8 cellular contexts compared by ENCODE assay signal in genomic region chr12:89225401-89225800, GRCh38.
A peak's percentile ranks its signal among the peaks of the same experiment; 100 is the strongest.
DNase-seq lines count a peak whose midpoint lies in the region; ATAC-seq, FAIRE-seq and TF ChIP-seq lines count a peak whose summit lies in the region.

No MANE protein-coding gene starts in this region.

- H3K36me3 ChIP-seq in GM12878 (ENCODE audit: control insufficient read depth in 2 of 2, insufficient read depth in 2 of 2, low read length in 1 of 2) (no peaks in the 10 kb centered on the region), suprapubic skin (no peaks in the 10 kb centered on the region)

- no peaks in the 10 kb centered on the region for H4K20me1 ChIP-seq in GM12878 (ENCODE audit: control insufficient read depth, insufficient read depth)

- RAD21 ChIA-PET in GM12878 (lab: Charles Lee; ENCODE audit: unreplicated experiment), result interaction anchor here (0.7 to 1.1 kb wide), 3 partner anchors 58 to 735 kb away, joined by 3 to 5 read pairs (median 3); no protein-coding TSS in a partner anchor

- H3K4me3 Mint-ChIP-seq in T-helper 2 cell treated with Interferon-gamma antibody and Interleukin-4, amounts not matched to agents 5 μg/mL and 100 μg/mL, for 36 hours, result peak overlapping the region; percentile 77
- H3K4me3 Mint-ChIP-seq in natural killer cell, result peak overlapping the region; percentile 56

- peaks cover 66% of the 10 kb centered on the region for H3K4me1 Mint-ChIP-seq in T-helper 2 cell treated with Interferon-gamma antibody and Interleukin-4, amounts not matched to agents 5 μg/mL and 100 μg/mL, for 36 hours (ENCODE audit: low read depth)
- H3K4me1 Mint-ChIP-seq in natural killer cell, result peaks cover 53 to 68% of the 10 kb centered on the region in 2 donors

- no peaks in the 10 kb centered on the region for H3K27me3 ChIP-seq in GM12878 (replicated peaks in 1 of 2; ENCODE audit: control insufficient read depth in 2 of 2, insufficient read depth in 2 of 2, low read length in 1 of 2)
- no peaks in the 10 kb centered on the region for H3K27me3 ChIP-seq in suprapubic skin
- H3K27me3 ChIP-seq in dorsolateral prefrontal cortex, result no peaks in the 10 kb centered on the region

- CTCF ChIA-PET in GM12878 (lab: Yijun Ruan, JAX), result interaction anchor here (0.6 kb wide), 1 partner anchor 297 kb away, joined by 3 read pairs; no protein-coding TSS in a partner anchor

- ATAC-seq in HG02798 (IDR thresholded peaks at IDR 0.05; ENCODE audit: poor library complexity, unreplicated experiment), result peak; percentile 72
- ATAC-seq in GM12878, result peak; percentile 78
- peak; percentile 91 to 95 (median 94) for ATAC-seq in natural killer cell

- no peak for FAIRE-seq in GM12878 (lab: Jason Lieb, UNC)

- peak overlapping the region; percentile 97 for H3K27ac Mint-ChIP-seq in T-helper 2 cell treated with Interferon-gamma antibody and Interleukin-4, amounts not matched to agents 5 μg/mL and 100 μg/mL, for 36 hours
- H3K27ac Mint-ChIP-seq in natural killer cell, result peak overlapping the region; percentile 85 to 89

- intact Hi-C loops in GM12878 (cut with micrococcal nuclease; ENCODE audit: unreplicated experiment), result loop anchor here (10.0 kb wide), 1 partner anchor 299 kb away; the partner anchor contains the start of genes GALNT4 and POC1B
- intact Hi-C loops in natural killer cell (cut with micrococcal nuclease), result loop anchor here (1.0 to 2.0 kb wide), 5 partner anchors 19 to 243 kb away; partner anchors contain the start of gene DUSP6
- intact Hi-C loops in dorsolateral prefrontal cortex (cut with DNase I), result no loop called here

- WGBS in GM12878 (ENCODE audit: insufficient coverage, insufficient replicate concordance, low lambda C conversion rate, missing lambda C conversion rate), result 11% methylated on average over 5 of the region's 5 CpGs
- 41% methylated on average over 5 of the region's 5 CpGs for WGBS in suprapubic skin

- no peak overlapping the region for H3K27ac ChIP-seq in GM12878 (ENCODE audit: control insufficient read depth, insufficient read depth)
- H3K27ac ChIP-seq in suprapubic skin, result peak overlapping the region; percentile 79
- no peak overlapping the region for H3K27ac ChIP-seq in dorsolateral prefrontal cortex

- no peak overlapping the region for H3K9ac ChIP-seq in GM12878 (ENCODE audit: control insufficient read depth, insufficient read depth, low read length)

- no peak for TF ChIP-seq EP300 in GM12878 (IDR thresholded peaks at IDR 0.05; ENCODE audit: borderline replicate concordance in 1 of 2, control insufficient read depth in 1 of 2, low read depth in 2 of 2, low read length in 2 of 2)
- TF ChIP-seq EP300 in suprapubic skin (IDR thresholded peaks at IDR 0.05), result no peak

- H3K4me1 ChIP-seq in GM12878 (ENCODE audit: control insufficient read depth, insufficient read depth, low read length), result no peaks in the 10 kb centered on the region
- peaks cover 36% of the 10 kb centered on the region for H3K4me1 ChIP-seq in suprapubic skin

- H3K9me3 ChIP-seq in GM12878 (replicated peaks; ENCODE audit: control insufficient read depth, insufficient read depth, low read length) (no peaks in the 10 kb centered on the region), suprapubic skin (no peaks in the 10 kb centered on the region)

- POLR2A ChIA-PET in GM12878 (lab: Charles Lee), result no interaction called here

- peaks cover 21% of the 10 kb centered on the region for H3K36me3 Mint-ChIP-seq in T-helper 2 cell treated with Interferon-gamma antibody and Interleukin-4, amounts not matched to agents 5 μg/mL and 100 μg/mL, for 36 hours (ENCODE audit: low read depth)
- no peaks in the 10 kb centered on the region for H3K36me3 Mint-ChIP-seq in natural killer cell

- in situ Hi-C loops in GM12878 (cut with MboI), result no loop called here

- H2AFZ ChIP-seq in GM12878 (ENCODE audit: control insufficient read depth, low read depth, low read length), result no peak overlapping the region

- TF ChIP-seq POLR2A in GM12878 (IDR thresholded peaks at IDR 0.05; ENCODE audit: low read depth, low read length), result no peak
- TF ChIP-seq POLR2A in suprapubic skin (IDR thresholded peaks at IDR 0.05), result no peak

- H3K9me3 Mint-ChIP-seq in T-helper 2 cell treated with Interferon-gamma antibody and Interleukin-4, amounts not matched to agents 5 μg/mL and 100 μg/mL, for 36 hours, result peaks cover 13% of the 10 kb centered on the region
- no peaks in the 10 kb centered on the region for H3K9me3 Mint-ChIP-seq in natural killer cell

- H3K4me2 ChIP-seq in GM12878 (ENCODE audit: control insufficient read depth, insufficient read depth), result no peak overlapping the region

- H3K4me3 ChIP-seq in GM12878 (no peak overlapping the region), suprapubic skin (no peak overlapping the region), dorsolateral prefrontal cortex (no peak overlapping the region)

- TF ChIP-seq CTCF in GM12878 (IDR thresholded peaks at IDR 0.05 in 2 of 3, conservative IDR thresholded peaks at IDR 0.05 in 1 of 3; ENCODE audit: control insufficient read depth in 2 of 3, extremely low read depth in 1 of 3, insufficient read depth in 1 of 3, low read depth in 3 of 3, low read length in 3 of 3), result no peak
- no peak for TF ChIP-seq CTCF in natural killer cell (IDR thresholded peaks at IDR 0.05)
- TF ChIP-seq CTCF in suprapubic skin (IDR thresholded peaks at IDR 0.05), result no peak
- no peak for TF ChIP-seq CTCF in dorsolateral prefrontal cortex (IDR thresholded peaks at IDR 0.05 in 54 of 56, conservative IDR thresholded peaks at IDR 0.05 in 2 of 56; ENCODE audit: low read depth in 1 of 56, partially characterized antibody in 56 of 56)

- no peaks in the 10 kb centered on the region for H3K27me3 Mint-ChIP-seq in T-helper 2 cell treated with Interferon-gamma antibody and Interleukin-4, amounts not matched to agents 5 μg/mL and 100 μg/mL, for 36 hours (ENCODE audit: low read depth)
- H3K27me3 Mint-ChIP-seq in natural killer cell (ENCODE audit: low read depth in 2 of 2), result no peaks in the 10 kb centered on the region

- no peak for TF ChIP-seq RAD21 in GM12878 (IDR thresholded peaks at IDR 0.05; ENCODE audit: insufficient read depth, low read depth, low read length)

- SMC1A ChIA-PET in GM12878 (lab: Charles Lee; ENCODE audit: uncharacterized antibody, unreplicated experiment), result no interaction called here

- DNase-seq in DMS153 treated with DMSO at 0.1 percent for 48 hours (lab: John Stamatoyannopoulos, UW; ENCODE audit: unreplicated experiment) (peak; percentile 39), GM12878 (ENCODE audit: low read depth, low spot score) (no peak), natural killer cell (peak; percentile 63), suprapubic skin (ENCODE audit: low spot score in 2 of 2) (no peak), AML-193 (lab: John Stamatoyannopoulos, UW) (no peak), dorsolateral prefrontal cortex (no peak)
- peak; percentile 86 for DNase-seq in T-helper 2 cell treated with Interferon-gamma antibody and Interleukin-4, amounts not matched to agents 5 μg/mL and 100 μg/mL, for 36 hours (ENCODE audit: low spot score)

- H3K79me2 ChIP-seq in GM12878 (ENCODE audit: control insufficient read depth, insufficient read depth, low read length), result no peaks in the 10 kb centered on the region

- BruUV-seq in GM12878 (replicated peaks; lab: Mats Ljungman, UMichigan), result no TSS peak

TF ChIP-seq in GM12878, 131 proteins besides CTCF, POLR2A, EP300 and RAD21 (continues in another document):
- TF ChIP-seq ATF3 (IDR thresholded peaks at IDR 0.05; ENCODE audit: borderline replicate concordance, extremely low read depth, low read depth, low read length) (no peak), STAT1 (conservative IDR thresholded peaks at IDR 0.05) (no peak), ZNF217 (IDR thresholded peaks at IDR 0.05) (no peak), PAX5 (IDR thresholded peaks at IDR 0.05; ENCODE audit: borderline replicate concordance, low read depth, low read length) (no peak), E2F8 (IDR thresholded peaks at IDR 0.05; ENCODE audit: low read depth, partially characterized antibody) (no peak), CREB1 (IDR thresholded peaks at IDR 0.05; ENCODE audit: low read depth) (peak; percentile 89)
- TF ChIP-seq, protein P1, sequence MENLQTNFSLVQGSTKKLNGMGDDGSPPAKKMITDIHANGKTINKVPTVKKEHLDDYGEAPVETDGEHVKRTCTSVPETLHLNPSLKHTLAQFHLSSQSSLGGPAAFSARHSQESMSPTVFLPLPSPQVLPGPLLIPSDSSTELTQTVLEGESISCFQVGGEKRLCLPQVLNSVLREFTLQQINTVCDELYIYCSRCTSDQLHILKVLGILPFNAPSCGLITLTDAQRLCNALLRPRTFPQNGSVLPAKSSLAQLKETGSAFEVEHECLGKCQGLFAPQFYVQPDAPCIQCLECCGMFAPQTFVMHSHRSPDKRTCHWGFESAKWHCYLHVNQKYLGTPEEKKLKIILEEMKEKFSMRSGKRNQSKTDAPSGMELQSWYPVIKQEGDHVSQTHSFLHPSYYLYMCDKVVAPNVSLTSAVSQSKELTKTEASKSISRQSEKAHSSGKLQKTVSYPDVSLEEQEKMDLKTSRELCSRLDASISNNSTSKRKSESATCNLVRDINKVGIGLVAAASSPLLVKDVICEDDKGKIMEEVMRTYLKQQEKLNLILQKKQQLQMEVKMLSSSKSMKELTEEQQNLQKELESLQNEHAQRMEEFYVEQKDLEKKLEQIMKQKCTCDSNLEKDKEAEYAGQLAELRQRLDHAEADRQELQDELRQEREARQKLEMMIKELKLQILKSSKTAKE (IDR thresholded peaks at IDR 0.05; ENCODE audit: low read depth, poor library complexity, severe bottlenecking), result no peak

Comparison
In these comparisons a context has a peak if more than half of its experiments do, and no peak if none do; other contexts are left out.
1. DNase-seq: peak in DMS153 treated with DMSO at 0.1 percent for 48 hours (single experiment), T-helper 2 cell treated with Interferon-gamma antibody and Interleukin-4, amounts not matched to agents 5 μg/mL and 100 μg/mL, for 36 hours (single experiment) and natural killer cell (single experiment); none in GM12878 (single experiment), suprapubic skin (0 of 2), AML-193 (0 of 2) and dorsolateral prefrontal cortex (0 of 10).
2. intact Hi-C loops: an anchor here in GM12878 (10.0 kb wide) and natural killer cell (1.0 to 2.0 kb wide); none called in dorsolateral prefrontal cortex.
3. Peak in every context shown above with its lines, with median percentiles within 50 percentile points of each other: ATAC-seq.